ENCODE assay signal across 1 cellular context in the genomic region with DNA sequence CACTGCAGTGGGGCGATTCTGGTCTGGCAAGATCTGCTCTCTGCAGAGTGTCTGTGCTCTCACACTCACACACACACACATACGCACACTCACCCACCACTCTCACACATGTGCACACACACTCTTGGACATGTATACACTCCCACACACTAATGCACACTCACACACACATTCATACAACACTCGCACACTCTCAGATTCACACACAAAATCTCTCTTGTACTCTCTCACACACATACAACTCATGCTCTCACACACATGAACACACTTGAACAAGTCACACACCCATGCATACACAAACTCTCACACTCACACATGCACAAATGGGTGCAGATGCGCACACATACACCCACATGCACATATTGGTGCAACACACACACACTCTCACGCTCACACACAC.
TF ChIP-seq lines count a peak whose summit lies in the region.

No MANE protein-coding gene starts in this region.

TF ChIP-seq in K562, 482 proteins besides CTCF, POLR2A, EP300 and RAD21 (continued from another document):
- TF ChIP-seq, protein P1, sequence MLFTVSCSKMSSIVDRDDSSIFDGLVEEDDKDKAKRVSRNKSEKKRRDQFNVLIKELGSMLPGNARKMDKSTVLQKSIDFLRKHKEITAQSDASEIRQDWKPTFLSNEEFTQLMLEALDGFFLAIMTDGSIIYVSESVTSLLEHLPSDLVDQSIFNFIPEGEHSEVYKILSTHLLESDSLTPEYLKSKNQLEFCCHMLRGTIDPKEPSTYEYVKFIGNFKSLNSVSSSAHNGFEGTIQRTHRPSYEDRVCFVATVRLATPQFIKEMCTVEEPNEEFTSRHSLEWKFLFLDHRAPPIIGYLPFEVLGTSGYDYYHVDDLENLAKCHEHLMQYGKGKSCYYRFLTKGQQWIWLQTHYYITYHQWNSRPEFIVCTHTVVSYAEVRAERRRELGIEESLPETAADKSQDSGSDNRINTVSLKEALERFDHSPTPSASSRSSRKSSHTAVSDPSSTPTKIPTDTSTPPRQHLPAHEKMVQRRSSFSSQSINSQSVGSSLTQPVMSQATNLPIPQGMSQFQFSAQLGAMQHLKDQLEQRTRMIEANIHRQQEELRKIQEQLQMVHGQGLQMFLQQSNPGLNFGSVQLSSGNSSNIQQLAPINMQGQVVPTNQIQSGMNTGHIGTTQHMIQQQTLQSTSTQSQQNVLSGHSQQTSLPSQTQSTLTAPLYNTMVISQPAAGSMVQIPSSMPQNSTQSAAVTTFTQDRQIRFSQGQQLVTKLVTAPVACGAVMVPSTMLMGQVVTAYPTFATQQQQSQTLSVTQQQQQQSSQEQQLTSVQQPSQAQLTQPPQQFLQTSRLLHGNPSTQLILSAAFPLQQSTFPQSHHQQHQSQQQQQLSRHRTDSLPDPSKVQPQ (CRISPR knock-in tag; IDR thresholded peaks at IDR 0.05; ENCODE audit: borderline replicate concordance): no peak
- TF ChIP-seq ZNF589 (CRISPR knock-in tag; IDR thresholded peaks at IDR 0.05; ENCODE audit: low read depth) (no peak), POLR2AphosphoS2 (IDR thresholded peaks at IDR 0.05; ENCODE audit: low read length) (no peak)
